In genomic region chr11:75469785-75470405, GRCh38 we compare ENCODE assay signal across 14 cellular contexts.
"Had no signal": no experiment of that assay in that cellular context is flagged by ENCODE, and none has a peak within 500 bp of the region (broad histone marks: within the 10 kb centered on the region; RNA-seq: fewer than 3 reads in every experiment).

No MANE protein-coding gene starts in this region.

- H3K36me3 Mint-ChIP-seq: activated naive CD4-positive, alpha-beta T cell treated with anti-CD3 and anti-CD28 coated beads, Interleukin-2, amount 50 U/mL, for 24 hours; type B pancreatic cell had no signal

- H3K27me3 Mint-ChIP-seq: activated B cell treated with CpG ODN at 0.5 μM for 24 hours; activated CD4-positive, alpha-beta T cell treated with anti-CD3 and anti-CD28 coated beads, Interleukin-2, amount 10 ng/mL, durations not matched to agents 7 days and 5 days; activated naive CD4-positive, alpha-beta T cell treated with anti-CD3 and anti-CD28 coated beads, Interleukin-2, amount 50 U/mL, for 24 hours; type B pancreatic cell had no signal

- DNase-seq: activated B cell treated with CpG ODN at 0.5 μM for 24 hours; activated CD4-positive, alpha-beta T cell treated with anti-CD3 and anti-CD28 coated beads, Interleukin-2, amount 10 ng/mL, durations not matched to agents 7 days and 5 days; body of pancreas; dermis blood vessel endothelial cell; erythroblast; ovary; sigmoid colon; stimulated activated CD4-positive, alpha-beta T cell treated with anti-CD3 and anti-CD28 coated beads, Interleukin-2, amount 100 ng/mL, for 48 hours; stimulated activated naive CD4-positive, alpha-beta T cell treated with Interleukin-2 at 50 U/mL for 16 hours had no signal

- H3K4me2 ChIP-seq: hepatocyte had no signal

- ATAC-seq: body of pancreas had no signal

- H3K27ac ChIP-seq: body of pancreas, hepatocyte, suprapubic skin had no signal

- H2AFZ ChIP-seq: hepatocyte had no signal

- H3K4me3 ChIP-seq: body of pancreas, hepatocyte, ovary, sigmoid colon, suprapubic skin had no signal

- H3K9me3 Mint-ChIP-seq: activated B cell treated with CpG ODN at 0.5 μM for 24 hours; activated CD4-positive, alpha-beta T cell treated with anti-CD3 and anti-CD28 coated beads, Interleukin-2, amount 10 ng/mL, durations not matched to agents 7 days and 5 days; activated naive CD4-positive, alpha-beta T cell treated with anti-CD3 and anti-CD28 coated beads, Interleukin-2, amount 50 U/mL, for 24 hours; activated T-helper 2 cell treated with anti-CD3 and anti-CD28 coated beads, Interferon-gamma antibody, Interleukin-2, Interleukin-4, amounts not matched to agents 10 μg/mL and 5 μg/mL and 100 μg/mL, durations not matched to agents 14 hours and 24 hours and 36 hours; type B pancreatic cell had no signal

- H3K79me2 ChIP-seq: hepatocyte had no signal

- H3K9me3 ChIP-seq: body of pancreas, ovary, sigmoid colon, suprapubic skin had no signal

- H3K4me3 Mint-ChIP-seq: activated B cell treated with CpG ODN at 0.5 μM for 24 hours; activated CD4-positive, alpha-beta T cell treated with anti-CD3 and anti-CD28 coated beads, Interleukin-2, amount 10 ng/mL, durations not matched to agents 7 days and 5 days; activated naive CD4-positive, alpha-beta T cell treated with anti-CD3 and anti-CD28 coated beads, Interleukin-2, amount 50 U/mL, for 24 hours had no signal

- H3K27ac Mint-ChIP-seq: activated B cell treated with CpG ODN at 0.5 μM for 24 hours; activated CD4-positive, alpha-beta T cell treated with anti-CD3 and anti-CD28 coated beads, Interleukin-2, amount 10 ng/mL, durations not matched to agents 7 days and 5 days; activated naive CD4-positive, alpha-beta T cell treated with anti-CD3 and anti-CD28 coated beads, Interleukin-2, amount 50 U/mL, for 24 hours; activated T-helper 2 cell treated with anti-CD3 and anti-CD28 coated beads, Interferon-gamma antibody, Interleukin-2, Interleukin-4, amounts not matched to agents 10 μg/mL and 5 μg/mL and 100 μg/mL, durations not matched to agents 14 hours and 24 hours and 36 hours; type B pancreatic cell had no signal

- H3K27me3 ChIP-seq: body of pancreas, hepatocyte, ovary, sigmoid colon, suprapubic skin had no signal

- H3K36me3 ChIP-seq: ovary, sigmoid colon, suprapubic skin had no signal
